19 cellular contexts compared by ENCODE assay signal in the genomic region with DNA sequence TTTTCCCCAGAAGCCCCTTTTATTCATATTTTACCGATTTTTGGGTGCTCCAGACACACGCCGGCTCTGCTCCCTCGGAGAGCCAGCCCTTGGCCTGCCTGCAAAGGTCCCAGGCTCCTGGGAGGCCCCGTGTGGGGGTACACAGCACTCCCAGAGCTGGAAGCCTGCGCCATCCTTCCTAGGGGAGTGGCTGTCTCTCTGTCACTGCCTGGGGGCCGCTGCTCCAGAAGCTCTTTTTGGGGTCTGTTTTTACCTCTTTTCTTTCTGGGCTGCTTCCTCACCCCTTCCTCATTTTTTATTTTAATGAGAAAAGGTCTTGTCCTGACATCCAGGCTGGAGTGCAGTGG.
DNase-seq lines count a peak whose midpoint lies in the region; ATAC-seq and TF ChIP-seq lines count a peak whose summit lies in the region.
"Had no signal": no experiment of that assay in that cellular context is flagged by ENCODE, and none has a peak within 500 bp of the region (broad histone marks: within the 10 kb centered on the region; RNA-seq: fewer than 3 reads in every experiment).

No MANE protein-coding gene starts in this region.

- peaks cover 9% of the 10 kb centered on the region for H3K4me1 Mint-ChIP-seq in neural crest cell
- H3K4me1 Mint-ChIP-seq: CD14-positive monocyte; CD4-positive, alpha-beta memory T cell had no signal

- H3K9me3 ChIP-seq in mammary epithelial cell (replicated peaks; ENCODE audit: insufficient read depth, low read length): peaks cover 10% of the 10 kb centered on the region

- no peaks in the 10 kb centered on the region for H4K20me1 ChIP-seq in mammary epithelial cell (ENCODE audit: insufficient read depth, low read length)
- H4K20me1 ChIP-seq: BLaER1 had no signal

- intact Hi-C loops in posterior vena cava (cut with DNase I): no loop called here
- intact Hi-C loops in mammary epithelial cell (cut with micrococcal nuclease): no loop called here

- BruUV-seq in mammary epithelial cell (replicated peaks; lab: Mats Ljungman, UMichigan): no TSS peak

- CTCF ChIA-PET in mammary epithelial cell (lab: Charles Lee; ENCODE audit: low non-redundant PET): no interaction called here

- H3K9me3 Mint-ChIP-seq in neural crest cell: no peaks in the 10 kb centered on the region
- H3K9me3 Mint-ChIP-seq: HFFc6 had no signal

- in situ Hi-C loops in mammary epithelial cell (cut with MboI; ENCODE audit: low sequenced_read_pairs in 2 of 2): no loop called here

- dilution Hi-C loops in mammary epithelial cell (cut with HindIII; ENCODE audit: low sequenced_read_pairs): loop anchor here (10.0 kb wide), 1 partner anchor 308 kb away; no protein-coding TSS in a partner anchor

- 80% methylated on average over 3 of the region's 7 CpGs for WGBS in mammary epithelial cell (ENCODE audit: low coverage, missing lambda C conversion rate)

- peak overlapping the region; percentile 43 for H3K27ac Mint-ChIP-seq in neural crest cell (ENCODE audit: unreplicated experiment)
- H3K27ac Mint-ChIP-seq: CD14-positive monocyte; CD4-positive, alpha-beta memory T cell; HFFc6 had no signal

- H2AFZ ChIP-seq in mammary epithelial cell (ENCODE audit: low read depth, low read length): no peak overlapping the region
- H2AFZ ChIP-seq: GM23248 had no signal

- no peak overlapping the region for H3K4me3 ChIP-seq in mammary epithelial cell (replicated peaks in 1 of 3; ENCODE audit: insufficient read depth in 1 of 3, low read depth in 2 of 3, low read length in 3 of 3)
- H3K4me3 ChIP-seq: A549, BLaER1, GM23248 had no signal

- TF ChIP-seq CTCF in neural crest cell (conservative IDR thresholded peaks at IDR 0.05) (no peak), mammary epithelial cell (conservative IDR thresholded peaks at IDR 0.05 in 1 of 2, IDR thresholded peaks at IDR 0.05 in 1 of 2; ENCODE audit: extremely low read depth in 1 of 2, insufficient read depth in 1 of 2, low read depth in 1 of 2, low read length in 2 of 2) (no peak)

- no peaks in the 10 kb centered on the region for H3K36me3 ChIP-seq in mammary epithelial cell (ENCODE audit: insufficient read depth, low read length)
- H3K36me3 ChIP-seq: BLaER1 had no signal

- H3K27ac ChIP-seq in mammary epithelial cell (ENCODE audit: insufficient read depth, low read depth, low read length): no peak overlapping the region
- H3K27ac ChIP-seq: 22Rv1, A549, BLaER1, GM23248 had no signal

- H3K9ac ChIP-seq in mammary epithelial cell (ENCODE audit: insufficient read depth, low read length): no peak overlapping the region
- H3K9ac ChIP-seq: BLaER1, GM23248 had no signal

- peak; percentile 3 for DNase-seq in activated T-cell treated with anti-CD3 and anti-CD28 coated beads, Interleukin-2, amount 50 U/mL, for 1 hour
- DNase-seq in activated T-cell treated with anti-CD3 and anti-CD28 coated beads for 4 hours (no peak), neural crest cell (ENCODE audit: low read depth, low spot score) (no peak), posterior vena cava (ENCODE audit: low spot score) (peak; percentile 60), islet precursor cell (no peak), mammary epithelial cell (no peak), amniotic stem cell (lab: John Stamatoyannopoulos, UW) (no peak)
- DNase-seq: CD4-positive, alpha-beta memory T cell; DMS79 treated with DMSO at 0.1 percent for 48 hours; GF-D8; GM23248; HFFc6; IMR-90 had no signal

- no peaks in the 10 kb centered on the region for H3K79me2 ChIP-seq in mammary epithelial cell (ENCODE audit: insufficient read depth, low read length)

- no peaks in the 10 kb centered on the region for H3K27me3 ChIP-seq in mammary epithelial cell (ENCODE audit: insufficient read depth, low read length)

- no peaks in the 10 kb centered on the region for H3K4me1 ChIP-seq in mammary epithelial cell (ENCODE audit: insufficient read depth, low read length)
- H3K4me1 ChIP-seq: A549 had no signal

- no peak overlapping the region for H3K4me2 ChIP-seq in mammary epithelial cell (ENCODE audit: insufficient read depth, low read depth, low read length)
- H3K4me2 ChIP-seq: A549, BLaER1 had no signal

- no peak for ATAC-seq in GM19324 (IDR thresholded peaks at IDR 0.05; ENCODE audit: low FRiP score, unreplicated experiment)
- ATAC-seq: A549, HCT116 had no signal

- no peaks in the 10 kb centered on the region for H3K27me3 Mint-ChIP-seq in neural crest cell (ENCODE audit: low read depth)

- H3K4me3 Mint-ChIP-seq in neural crest cell: no peak overlapping the region
- H3K4me3 Mint-ChIP-seq: CD14-positive monocyte, HFFc6 had no signal

- no peaks in the 10 kb centered on the region for H3K36me3 Mint-ChIP-seq in neural crest cell (ENCODE audit: low read depth)
- H3K36me3 Mint-ChIP-seq: CD14-positive monocyte; CD4-positive, alpha-beta memory T cell had no signal

Comparison
In these comparisons a context has a peak if more than half of its experiments do, and no peak if none do; other contexts are left out.
1. DNase-seq: peak in activated T-cell treated with anti-CD3 and anti-CD28 coated beads, Interleukin-2, amount 50 U/mL, for 1 hour (single experiment) and posterior vena cava (single experiment); none in activated T-cell treated with anti-CD3 and anti-CD28 coated beads for 4 hours (single experiment), neural crest cell (single experiment), islet precursor cell (single experiment), mammary epithelial cell (single experiment) and amniotic stem cell (single experiment).